ENCODE assay signal across 8 cellular contexts in genomic region chr3:128322030-128323022, GRCh38.
A peak's percentile ranks its signal among the peaks of the same experiment; 100 is the strongest.
DNase-seq lines count a peak whose midpoint lies in the region; ATAC-seq and FAIRE-seq lines count a peak whose summit lies in the region.

No MANE protein-coding gene starts in this region.

- H3K4me1 ChIP-seq in small intestine (ENCODE audit: control insufficient read depth in 2 of 2, insufficient read depth in 1 of 2, low read depth in 1 of 2, low read length in 1 of 2) = peaks cover 0 to 2% of the 10 kb centered on the region in 2 donors

- no peak overlapping the region for H3K4me3 ChIP-seq in small intestine (ENCODE audit: low read depth in 1 of 2, low read length in 2 of 2)

- H3K27me3 ChIP-seq in small intestine (ENCODE audit: control insufficient read depth in 2 of 2, insufficient read depth in 2 of 2, low read length in 2 of 2) = no peaks in the 10 kb centered on the region

- no peaks in the 10 kb centered on the region for H3K9me3 ChIP-seq in small intestine (ENCODE audit: control insufficient read depth, low read depth)

- 79 to 85% (median 80%) methylated on average over 14 of the region's 14 CpGs for WGBS in small intestine, 3 donors

- FAIRE-seq in small intestine (lab: Jason Lieb, UNC) = no peak

- no peaks in the 10 kb centered on the region for H3K36me3 ChIP-seq in small intestine (ENCODE audit: control insufficient read depth in 2 of 2, insufficient read depth in 2 of 2, low read length in 2 of 2)

- intact Hi-C loops in Right ventricle myocardium inferior (cut with DNase I) = loop anchor here (2.0 to 5.0 kb wide), 2 partner anchors 95 to 152 kb away; no protein-coding TSS in a partner anchor

- ATAC-seq in Right ventricle myocardium inferior (peak; percentile 49), GM21717 (IDR thresholded peaks at IDR 0.05; ENCODE audit: unreplicated experiment) (no peak)

- DNase-seq in DMS53 (lab: John Stamatoyannopoulos, UW) (peak; percentile 67), DMS53 treated with DMSO at 0.1 percent for 48 hours (lab: John Stamatoyannopoulos, UW; ENCODE audit: unreplicated experiment) (no peak), OCI-M1 (lab: John Stamatoyannopoulos, UW) (peak; percentile 29), Right ventricle myocardium inferior (ENCODE audit: missing footprints) (no peak), small intestine (peak; percentile 43), NCI-H1930 (lab: John Stamatoyannopoulos, UW) (no peak)
- DNase-seq in activated gamma-delta T cell treated with anti-CD3 and anti-CD28 coated beads, Interleukin-2, amount 50 U/mL, for 16 hours (ENCODE audit: low read depth) = peak; percentile 17

- H3K27ac ChIP-seq in small intestine (ENCODE audit: low read depth in 1 of 2, low read length in 1 of 2) = no peak overlapping the region

Comparison
In these comparisons a context has a peak if more than half of its experiments do, and no peak if none do; other contexts are left out.
1. DNase-seq: peak in DMS53 (single experiment), OCI-M1 (single experiment), activated gamma-delta T cell treated with anti-CD3 and anti-CD28 coated beads, Interleukin-2, amount 50 U/mL, for 16 hours (single experiment) and small intestine (single experiment); none in DMS53 treated with DMSO at 0.1 percent for 48 hours (single experiment), Right ventricle myocardium inferior (single experiment) and NCI-H1930 (0 of 2).